16 cellular contexts compared by ENCODE assay signal in the genomic region with DNA sequence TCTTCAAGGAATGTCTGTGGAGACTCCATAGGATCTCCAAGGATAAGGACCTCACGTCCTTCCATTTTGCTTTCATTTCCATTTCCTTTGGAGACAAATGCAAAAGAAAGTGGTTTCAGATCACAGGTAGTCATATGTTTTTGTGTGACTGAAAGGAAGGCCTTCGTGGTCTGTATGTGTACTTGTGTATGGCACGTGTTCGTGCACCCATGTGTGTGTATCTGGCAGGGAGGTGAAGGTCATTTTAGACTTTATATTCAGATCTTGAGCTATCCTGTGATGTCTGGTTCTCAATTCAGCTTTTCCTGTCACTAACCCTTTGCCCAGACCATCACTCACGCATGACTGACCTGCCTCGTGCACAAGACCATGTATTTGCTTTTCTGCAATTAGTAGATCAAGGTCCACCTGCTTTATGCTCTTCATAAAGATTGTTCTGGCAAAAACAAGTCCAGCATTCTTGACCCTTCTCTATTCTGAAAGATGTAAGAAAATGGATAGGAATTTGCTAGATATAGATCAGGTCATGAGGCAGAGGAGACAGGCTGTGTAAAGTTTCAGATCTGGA.
"Had no signal": no experiment of that assay in that cellular context is flagged by ENCODE, and none has a peak within 500 bp of the region (broad histone marks: within the 10 kb centered on the region; RNA-seq: fewer than 3 reads in every experiment).

No MANE protein-coding gene starts in this region.

- H3K27ac ChIP-seq: epithelial cell of prostate, esophagus muscularis mucosa, gastroesophageal sphincter, neutrophil, psoas muscle, right atrium auricular region, tibial artery, upper lobe of right lung had no signal

- FAIRE-seq: kidney had no signal

- H3K9me3 ChIP-seq: esophagus muscularis mucosa, gastroesophageal sphincter, neutrophil, psoas muscle, right atrium auricular region, tibial artery, upper lobe of right lung had no signal

- H3K4me3 ChIP-seq: esophagus muscularis mucosa, gastroesophageal sphincter, psoas muscle, right atrium auricular region, tibial artery, upper lobe of right lung had no signal

- ATAC-seq: gastroesophageal sphincter; left cardiac atrium; naive thymus-derived CD4-positive, alpha-beta T cell; psoas muscle; stimulated activated effector memory CD8-positive, alpha-beta T cell treated with anti-CD3 and anti-CD28 coated beads, Interleukin-12 subunit alpha, Interleukin-12 subunit beta, amount 100 ng/mL, for 72 hours; upper lobe of right lung had no signal

- DNase-seq: effector memory CD4-positive, alpha-beta T cell; kidney; left cardiac atrium; mammary epithelial cell; naive thymus-derived CD4-positive, alpha-beta T cell; psoas muscle; stimulated activated CD4-positive, alpha-beta T cell treated with anti-CD3 and anti-CD28 coated beads, Interleukin-4, amount 100 ng/mL, for 1 hour; stimulated activated CD8-positive, alpha-beta memory T cell treated with anti-CD3 and anti-CD28 coated beads, Interleukin-4, amount 100 ng/mL, for 48 hours; tibial artery; upper lobe of right lung had no signal

- H3K27me3 ChIP-seq: esophagus muscularis mucosa, gastroesophageal sphincter, neutrophil, right atrium auricular region, tibial artery, upper lobe of right lung had no signal

- H3K4me1 ChIP-seq: esophagus muscularis mucosa, gastroesophageal sphincter, psoas muscle, right atrium auricular region, tibial artery, upper lobe of right lung had no signal

- H3K36me3 ChIP-seq: esophagus muscularis mucosa, gastroesophageal sphincter, neutrophil, right atrium auricular region, tibial artery, upper lobe of right lung had no signal
